In the genomic region with DNA sequence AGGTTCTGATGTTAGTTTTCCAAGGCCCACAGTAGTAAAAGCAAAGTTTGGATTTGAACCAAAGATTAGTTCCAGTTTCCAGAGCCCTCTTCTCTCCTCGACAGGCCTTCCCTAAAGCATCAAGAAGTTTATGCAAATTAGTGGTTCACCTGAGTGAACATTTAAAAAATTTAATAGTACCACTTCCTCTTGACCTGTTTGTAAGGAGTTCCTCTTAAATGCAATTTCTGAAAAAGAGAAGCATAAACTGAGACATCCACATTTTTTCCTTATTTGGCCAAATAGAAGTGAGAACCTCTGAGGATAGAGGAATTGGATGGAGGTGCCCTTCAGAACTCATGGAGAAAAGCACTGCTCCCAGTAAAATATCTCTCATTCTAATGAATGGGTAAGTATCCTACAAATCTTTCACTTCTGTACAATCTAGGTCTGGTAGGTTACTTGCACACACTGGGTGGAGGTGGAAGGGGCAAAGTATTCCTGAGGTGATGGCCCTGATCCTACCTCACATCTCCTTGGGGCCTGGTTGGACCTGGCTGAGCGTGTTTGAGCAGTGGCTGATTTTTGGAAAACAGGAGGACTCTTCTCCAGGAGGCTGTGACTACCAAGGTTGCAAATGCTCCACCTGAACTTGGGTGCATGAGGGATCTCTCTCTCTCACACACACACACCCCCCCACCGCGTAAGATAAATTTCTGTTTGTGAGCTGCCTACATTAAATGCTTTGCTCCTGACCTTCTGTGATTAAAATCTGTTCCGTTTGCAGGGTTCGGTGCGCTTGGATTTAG, we compare ENCODE assay signal across 8 cellular contexts. TPM values are rescaled to one million over a fixed set of nuclear protein-coding genes. Genes with fewer than 3 reads are reported as not detected.
A peak's percentile ranks its signal among the peaks of the same experiment; 100 is the strongest.
DNase-seq lines count a peak whose midpoint lies in the region; ATAC-seq, FAIRE-seq and TF ChIP-seq lines count a peak whose summit lies in the region.

No MANE protein-coding gene starts in this region.

- H3K36me3 ChIP-seq in SJSA1 = peaks cover 10% of the 10 kb centered on the region

- ATAC-seq in right cardiac atrium = no peak
- ATAC-seq in stimulated activated naive B cell treated with anti-CD40 and anti-IgM and Interleukin-4, amounts not matched to agents 10 μg/mL and 1 μg/mL and 100 μg/mL, for 72 hours (replicated peaks) = peak; percentile 66 to 67
- no peak for ATAC-seq in sciatic nerve

- no peak overlapping the region for H3K27ac Mint-ChIP-seq in T-helper 1 cell treated with Interleukin-12 subunit alpha and Interleukin-12 subunit beta and Interleukin-4 antibody, amounts not matched to agents 30 μg/mL and 1 μg/mL, for 36 hours
- peak overlapping the region; percentile 92 for H3K27ac Mint-ChIP-seq in HFFc6
- H3K27ac Mint-ChIP-seq in stimulated activated naive B cell treated with anti-CD40 and anti-IgM and Interleukin-4, amounts not matched to agents 10 μg/mL and 1 μg/mL and 100 μg/mL, for 72 hours = peak overlapping the region; percentile 88

- intact Hi-C loops in right cardiac atrium (cut with DNase I) (loop anchor here in 1 of 4 donors (5.0 kb wide), 1 partner anchor 68 kb away; no protein-coding TSS in a partner anchor), sciatic nerve (cut with DNase I) (no loop called here)

- peaks cover 63% of the 10 kb centered on the region for H3K27me3 Mint-ChIP-seq in T-helper 1 cell treated with Interleukin-12 subunit alpha and Interleukin-12 subunit beta and Interleukin-4 antibody, amounts not matched to agents 30 μg/mL and 1 μg/mL, for 36 hours (ENCODE audit: low read depth)
- H3K27me3 Mint-ChIP-seq in HFFc6 (ENCODE audit: insufficient read depth) = no peaks in the 10 kb centered on the region
- H3K27me3 Mint-ChIP-seq in stimulated activated naive B cell treated with anti-CD40 and anti-IgM and Interleukin-4, amounts not matched to agents 10 μg/mL and 1 μg/mL and 100 μg/mL, for 72 hours = no peaks in the 10 kb centered on the region

- peaks cover 13% of the 10 kb centered on the region; the same call in 1 of the 2 replicates for H3K4me1 ChIP-seq in SJSA1 (replicated peaks)
- no peaks in the 10 kb centered on the region for H3K4me1 ChIP-seq in right cardiac atrium (ENCODE audit: control insufficient read depth, insufficient read depth, low read length)

- H3K9me3 ChIP-seq in SJSA1 (replicated peaks) (no peaks in the 10 kb centered on the region), right cardiac atrium (ENCODE audit: control insufficient read depth, low read length) (no peaks in the 10 kb centered on the region)

- peaks cover 2% of the 10 kb centered on the region for H3K36me3 Mint-ChIP-seq in T-helper 1 cell treated with Interleukin-12 subunit alpha and Interleukin-12 subunit beta and Interleukin-4 antibody, amounts not matched to agents 30 μg/mL and 1 μg/mL, for 36 hours (ENCODE audit: low read depth)
- H3K36me3 Mint-ChIP-seq in HFFc6 (ENCODE audit: low read depth) = peaks cover 9% of the 10 kb centered on the region
- peaks cover 0 to 2% of the 10 kb centered on the region in 2 donors for H3K36me3 Mint-ChIP-seq in stimulated activated naive B cell treated with anti-CD40 and anti-IgM and Interleukin-4, amounts not matched to agents 10 μg/mL and 1 μg/mL and 100 μg/mL, for 72 hours

- H3K4me3 ChIP-seq in SJSA1 (peak overlapping the region; percentile 83), right cardiac atrium (ENCODE audit: low read length) (peak overlapping the region; percentile 74)

- H3K27ac ChIP-seq in SJSA1 (no peak overlapping the region), right cardiac atrium (ENCODE audit: low read length) (no peak overlapping the region)

- peak overlapping the region; percentile 71 for H3K4me3 Mint-ChIP-seq in T-helper 1 cell treated with Interleukin-12 subunit alpha and Interleukin-12 subunit beta and Interleukin-4 antibody, amounts not matched to agents 30 μg/mL and 1 μg/mL, for 36 hours
- H3K4me3 Mint-ChIP-seq in HFFc6 = peak overlapping the region; percentile 94
- peak overlapping the region; percentile 87 for H3K4me3 Mint-ChIP-seq in stimulated activated naive B cell treated with anti-CD40 and anti-IgM and Interleukin-4, amounts not matched to agents 10 μg/mL and 1 μg/mL and 100 μg/mL, for 72 hours

- no peak for FAIRE-seq in HTR-8/SVneo (lab: Jason Lieb, UNC)

- no peak for TF ChIP-seq CTCF in HFFc6 (IDR thresholded peaks at IDR 0.05)

- WGBS in right cardiac atrium = 33% methylated on average over 7 of the region's 7 CpGs

- no peaks in the 10 kb centered on the region for H3K9me3 Mint-ChIP-seq in T-helper 1 cell treated with Interleukin-12 subunit alpha and Interleukin-12 subunit beta and Interleukin-4 antibody, amounts not matched to agents 30 μg/mL and 1 μg/mL, for 36 hours
- H3K9me3 Mint-ChIP-seq in HFFc6 = no peaks in the 10 kb centered on the region
- H3K9me3 Mint-ChIP-seq in stimulated activated naive B cell treated with anti-CD40 and anti-IgM and Interleukin-4, amounts not matched to agents 10 μg/mL and 1 μg/mL and 100 μg/mL, for 72 hours = no peaks in the 10 kb centered on the region

- H3K4me1 Mint-ChIP-seq in T-helper 1 cell treated with Interleukin-12 subunit alpha and Interleukin-12 subunit beta and Interleukin-4 antibody, amounts not matched to agents 30 μg/mL and 1 μg/mL, for 36 hours (ENCODE audit: low read depth) = peaks cover 5% of the 10 kb centered on the region
- peaks cover 44% of the 10 kb centered on the region for H3K4me1 Mint-ChIP-seq in HFFc6 (ENCODE audit: low read depth)
- peaks cover 8 to 21% of the 10 kb centered on the region in 2 donors for H3K4me1 Mint-ChIP-seq in stimulated activated naive B cell treated with anti-CD40 and anti-IgM and Interleukin-4, amounts not matched to agents 10 μg/mL and 1 μg/mL and 100 μg/mL, for 72 hours

- DNase-seq in T-helper 1 cell = no peak
- DNase-seq in HFFc6 = no peak
- no peak for DNase-seq in SJSA1 (ENCODE audit: low read depth in 1 of 2, low spot score in 2 of 2)
- DNase-seq in right cardiac atrium = no peak
- DNase-seq in stimulated activated naive B cell treated with anti-CD40 and anti-IgM and Interleukin-4, amounts not matched to agents 10 μg/mL and 1 μg/mL and 100 μg/mL, for 72 hours = peak; percentile 25
- DNase-seq in sciatic nerve (ENCODE audit: low spot score) = no peak
- DNase-seq in HTR-8/SVneo (ENCODE audit: insufficient read length, low spot score) = no peak

- H3K27me3 ChIP-seq in SJSA1 (replicated peaks) = no peaks in the 10 kb centered on the region
- no peaks in the 10 kb centered on the region for H3K27me3 ChIP-seq in right cardiac atrium (ENCODE audit: control insufficient read depth, insufficient read depth)

RNA-seq across cellular contexts. Expression of gene DSE, which starts 1.0 kb away (rescaled TPM):
- total RNA-seq in HFFc6 (2021; fragmentation: NEBNext Ultra II Directional; extraction: Animal tissue kit (Norgen Biotek cat#: 25700)) = 100 to 1,000 TPM in 3 of 6 experiments, 10 to 100 TPM in 3; 86.7 to 110 (median 94.9) TPM
- total RNA-seq in SJSA1 (2014; rRNA removed; shearing (Covaris generic)) = 27.3 and 35.1 TPM in 2 replicates
- total RNA-seq in right cardiac atrium (10 to 100 TPM; 16.5 to 34.3 (median 24.9) TPM), sciatic nerve (82.7 TPM)
- 6.9 TPM for polyA plus RNA-seq in right cardiac atrium

Comparison
In these comparisons a context has a peak if more than half of its experiments do, and no peak if none do; other contexts are left out.
1. ATAC-seq: peak in stimulated activated naive B cell treated with anti-CD40 and anti-IgM and Interleukin-4, amounts not matched to agents 10 μg/mL and 1 μg/mL and 100 μg/mL, for 72 hours (2 of 2); none in right cardiac atrium (0 of 2) and sciatic nerve (single experiment).
2. Peak in every context shown above with its lines, with median percentiles within 50 percentile points of each other: H3K4me3 Mint-ChIP-seq.